In the genomic region with DNA sequence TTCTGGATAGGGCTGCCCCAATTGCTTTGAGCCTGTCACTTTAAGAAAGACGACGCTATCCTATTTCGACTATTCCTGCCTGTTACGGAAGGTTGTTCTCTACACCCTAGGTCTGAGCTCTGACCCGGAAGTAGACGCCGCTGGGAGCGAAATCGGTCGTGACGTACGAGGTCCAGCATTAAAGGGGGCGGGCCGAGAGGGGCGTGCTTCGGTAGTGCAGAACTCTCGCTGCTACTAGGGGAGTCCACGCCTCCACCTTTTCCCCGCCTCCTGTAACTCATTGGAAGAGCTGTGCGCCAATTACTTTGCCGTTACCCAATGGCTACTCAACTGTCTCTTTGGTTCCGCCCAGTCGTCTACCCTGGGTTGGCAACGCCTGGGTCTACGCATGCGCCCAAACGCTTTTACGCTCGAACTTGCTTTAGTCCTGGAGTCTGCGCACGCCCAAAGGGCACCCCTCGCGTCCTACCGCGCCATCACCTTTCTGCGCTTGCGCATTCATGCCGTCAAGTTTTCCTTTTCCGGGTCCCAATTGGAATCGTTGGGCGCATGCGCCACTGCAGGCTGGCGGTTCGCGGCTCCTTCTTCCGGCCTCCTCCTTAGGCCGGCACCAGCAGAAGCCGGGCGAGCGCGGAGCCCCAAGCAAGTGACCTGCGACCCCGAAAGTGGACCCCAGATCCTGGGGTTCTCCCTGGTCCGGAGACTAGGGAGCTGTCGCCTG, we compare ENCODE assay signal across 8 cellular contexts. TPM values are rescaled to one million over a fixed set of nuclear protein-coding genes. Genes with fewer than 3 reads are reported as not detected.
DNase-seq lines count a peak whose midpoint lies in the region; ATAC-seq and TF ChIP-seq lines count a peak whose summit lies in the region.

A gene (plus strand): TSS at position 548 of the 721 bp plus-strand sequence. CDS start 536 bp downstream, outside the sequence.

- no TSS peak for BruUV-seq in Panc1 (replicated peaks; lab: Mats Ljungman, UMichigan)

- ATAC-seq in GM21723 (IDR thresholded peaks at IDR 0.05; ENCODE audit: unreplicated experiment) = peak; percentile 75
- ATAC-seq in Panc1 = peak; percentile 88
- ATAC-seq in activated T-cell treated with anti-CD3 and anti-CD28 coated beads, Interleukin-2, amount 50 U/mL, for 4 hours = peak; percentile 89 to 90

- TF ChIP-seq CTCF in Panc1 (IDR thresholded peaks at IDR 0.05) = no peak

- H3K4me3 ChIP-seq in Panc1 (ENCODE audit: low read depth in 2 of 2, low read length in 2 of 2) = peak within 1 kb of the TSS; percentile 88 to 97
- H3K4me3 ChIP-seq in mucosa of rectum (ENCODE audit: low read length in 2 of 2) = peak within 1 kb of the TSS; percentile 91 to 98

- POLR2A ChIA-PET in Panc1 (lab: Charles Lee) = interaction anchor here (0.6 to 1.0 kb wide), 3 partner anchors 8 to 44 kb away, joined by 3 to 5 read pairs (median 4); no protein-coding TSS in a partner anchor

- H3K36me3 ChIP-seq in Panc1 (ENCODE audit: control insufficient read depth, insufficient read depth, low read length) (peaks cover 18% of the 10 kb centered on the region), mucosa of rectum (ENCODE audit: control insufficient read depth in 2 of 2, insufficient read depth in 2 of 2, low read length in 2 of 2) (peaks cover 34 to 38% of the 10 kb centered on the region in 2 donors)

- no peaks in the 10 kb centered on the region for H3K27me3 Mint-ChIP-seq in activated T-cell treated with anti-CD3 and anti-CD28 coated beads, Interleukin-2, amount 50 U/mL, for 4 hours (ENCODE audit: low read depth)

- H3K36me3 Mint-ChIP-seq in activated T-cell treated with anti-CD3 and anti-CD28 coated beads, Interleukin-2, amount 50 U/mL, for 4 hours (ENCODE audit: insufficient read depth) = peaks cover 13% of the 10 kb centered on the region

- intact Hi-C loops in Panc1 (cut with micrococcal nuclease; ENCODE audit: unreplicated experiment) = loop anchor here (2.0 kb wide), 1 partner anchor 39 kb away; a partner anchor contains a TSS

- no peaks in the 10 kb centered on the region for H3K9me3 Mint-ChIP-seq in activated T-cell treated with anti-CD3 and anti-CD28 coated beads, Interleukin-2, amount 50 U/mL, for 4 hours

- CTCF ChIA-PET in Panc1 (lab: Charles Lee) = interaction anchor here (0.7 to 1.2 kb wide), 3 partner anchors 23 to 43 kb away, joined by 3 to 5 read pairs (median 4); a partner anchor contains a TSS

- no peaks in the 10 kb centered on the region for H3K9me3 ChIP-seq in Panc1 (ENCODE audit: control insufficient read depth, insufficient read depth, low read depth, low read length)
- H3K9me3 ChIP-seq in mucosa of rectum (ENCODE audit: control insufficient read depth in 2 of 2, low read length in 2 of 2) = no peaks in the 10 kb centered on the region

- in situ Hi-C loops in Panc1 (cut with HindIII; ENCODE audit: low pct_unique_long_range_greater_than_20kb, low sequenced_read_pairs) = no loop called here

- H3K4me3 Mint-ChIP-seq in activated T-cell treated with anti-CD3 and anti-CD28 coated beads, Interleukin-2, amount 50 U/mL, for 4 hours = peak within 1 kb of the TSS; percentile 95

- TF ChIP-seq POLR2A in erythroblast (IDR thresholded peaks at IDR 0.05; ENCODE audit: low read length) = peak; percentile 64

- peak within 1 kb of the TSS; percentile 90 to 97 for H3K9ac ChIP-seq in mucosa of rectum (ENCODE audit: low read depth in 1 of 2, low read length in 2 of 2)

- DNase-seq in DMS153 treated with DMSO at 0.1 percent for 48 hours (lab: John Stamatoyannopoulos, UW; ENCODE audit: unreplicated experiment) = peak; percentile 100
- DNase-seq in KG1 (lab: John Stamatoyannopoulos, UW) = peak; percentile 100
- peak; percentile 100 for DNase-seq in Panc1 (ENCODE audit: low read depth, low spot score)
- peak; percentile 100 for DNase-seq in activated T-cell treated with anti-CD3 and anti-CD28 coated beads, Interleukin-2, amount 50 U/mL, for 4 hours
- peak; percentile 100 for DNase-seq in erythroblast (lab: John Stamatoyannopoulos, UW)
- peak; percentile 100 for DNase-seq in stimulated activated CD8-positive, alpha-beta memory T cell treated with anti-CD3 and anti-CD28 coated beads, Interleukin-4, amount 100 ng/mL, for 48 hours

- peak within 1 kb of the TSS; percentile 92 for H3K27ac ChIP-seq in Panc1 (ENCODE audit: low read length)
- peak within 1 kb of the TSS; percentile 98 for H3K27ac ChIP-seq in mucosa of rectum (ENCODE audit: low read depth in 2 of 2, low read length in 2 of 2)

- peaks cover 40% of the 10 kb centered on the region for H3K4me1 ChIP-seq in Panc1 (ENCODE audit: control insufficient read depth, insufficient read depth, low read length)
- H3K4me1 ChIP-seq in mucosa of rectum (ENCODE audit: control insufficient read depth in 2 of 2, insufficient read depth in 2 of 2, low read length in 2 of 2) = peaks cover 38 to 41% of the 10 kb centered on the region in 2 donors

- peaks cover 43% of the 10 kb centered on the region for H3K4me1 Mint-ChIP-seq in activated T-cell treated with anti-CD3 and anti-CD28 coated beads, Interleukin-2, amount 50 U/mL, for 4 hours (ENCODE audit: low read depth)

- H3K27me3 ChIP-seq in Panc1 (ENCODE audit: control insufficient read depth, insufficient read depth, low read length) = no peaks in the 10 kb centered on the region
- H3K27me3 ChIP-seq in mucosa of rectum (ENCODE audit: control insufficient read depth in 2 of 2, insufficient read depth in 2 of 2, low read length in 2 of 2) = no peaks in the 10 kb centered on the region

RNA-seq across cellular contexts. Expression of the gene that starts here (rescaled TPM):
- 74.5 TPM for total RNA-seq in Panc1 (2021; ENCODE audit: unreplicated experiment)
- 82.2 TPM for polyA plus RNA-seq in Panc1 (2012; ENCODE audit: insufficient read length)
- total RNA-seq in activated T-cell treated with anti-CD3 and anti-CD28 coated beads, Interleukin-2, amount 50 U/mL, for 4 hours = 10 to 100 TPM; 55.8 to 59.7 (median 59.5) TPM

Comparison
In these comparisons a context has a peak if more than half of its experiments do, and no peak if none do; other contexts are left out.
1. Peak in every context shown above with its lines: DNase-seq, ATAC-seq, H3K4me3 ChIP-seq and H3K27ac ChIP-seq.